In the genomic region with DNA sequence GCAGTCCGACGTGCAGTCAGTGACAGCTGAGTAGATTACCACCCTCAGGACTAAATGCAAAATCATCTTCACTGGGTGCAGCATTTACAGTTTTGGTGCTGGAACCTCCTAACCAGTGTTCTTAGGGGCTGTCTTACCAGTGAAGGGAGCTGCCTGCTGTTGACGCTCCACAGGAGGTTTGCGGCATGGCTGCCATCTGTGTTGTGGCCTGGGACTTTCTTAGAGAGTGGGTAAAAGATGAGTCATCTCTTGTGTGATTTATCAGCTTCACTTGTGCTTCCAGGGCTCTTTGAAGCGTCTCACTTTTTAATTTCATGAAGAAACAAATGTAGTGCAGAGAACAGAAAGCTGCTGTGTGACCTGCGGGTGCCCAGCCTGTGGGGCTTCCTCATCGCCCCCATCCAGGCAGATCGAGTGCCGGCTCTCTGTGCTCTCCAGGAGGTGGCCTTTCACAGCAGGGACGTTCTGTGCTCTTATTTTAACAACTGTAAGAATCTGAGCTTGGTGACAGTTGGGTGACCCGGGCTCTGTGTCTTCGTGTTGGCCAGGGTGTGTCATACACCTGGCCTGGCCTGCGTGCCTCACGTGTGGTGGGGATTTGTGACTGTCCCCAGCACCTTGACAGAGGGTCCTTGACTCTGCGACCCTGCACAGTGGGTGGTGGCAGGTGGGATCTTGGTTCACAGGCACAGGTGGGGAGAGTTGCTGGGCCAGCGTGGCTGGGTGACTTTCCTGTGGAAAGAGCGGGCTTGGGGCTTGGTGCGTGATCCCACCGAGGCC, we compare ENCODE assay signal across 8 cellular contexts. TPM values are rescaled to one million over a fixed set of nuclear protein-coding genes. Genes with fewer than 3 reads are reported as not detected.
DNase-seq lines count a peak whose midpoint lies in the region; ATAC-seq lines count a peak whose summit lies in the region.

No MANE protein-coding gene starts in this region.

- H3K4me3 ChIP-seq in Karpas-422 (ENCODE audit: low read length): no peak overlapping the region

- no peaks in the 10 kb centered on the region for H3K36me3 ChIP-seq in Karpas-422 (ENCODE audit: insufficient read depth, low read length)

- H3K27ac ChIP-seq in Karpas-422 (ENCODE audit: low read length): no peak overlapping the region

- H2AFZ ChIP-seq in Karpas-422 (ENCODE audit: low read length): no peak overlapping the region

- H3K79me2 ChIP-seq in Karpas-422 (ENCODE audit: low read length): peaks cover 11% of the 10 kb centered on the region

- H3K27me3 ChIP-seq in Karpas-422 (ENCODE audit: low read length): no peaks in the 10 kb centered on the region

- peaks cover 25% of the 10 kb centered on the region for H3K4me1 ChIP-seq in Karpas-422 (ENCODE audit: low read length)

- H3K9me3 ChIP-seq in Karpas-422 (ENCODE audit: low read length): no peaks in the 10 kb centered on the region

- H3K9ac ChIP-seq in Karpas-422 (ENCODE audit: low read length): no peak overlapping the region

- peak; percentile 80 for ATAC-seq in HG03342 (IDR thresholded peaks at IDR 0.05; ENCODE audit: unreplicated experiment)

- no peaks in the 10 kb centered on the region for H3K9me2 ChIP-seq in Karpas-422 (replicated peaks; ENCODE audit: insufficient read depth, low read length)

- no peak overlapping the region for H3K4me2 ChIP-seq in Karpas-422 (ENCODE audit: low read depth, low read length, poor library complexity, severe bottlenecking)

- DNase-seq in Ammon's horn (ENCODE audit: low spot score): peak; percentile 56
- peak; percentile 85 for DNase-seq in GM19238 (ENCODE audit: insufficient read length, low spot score)
- peak; percentile 82 for DNase-seq in SIG-M5 treated with dmso at 0.1 percent for 504 hours (lab: John Stamatoyannopoulos, UW; ENCODE audit: unreplicated experiment)
- DNase-seq in activated naive CD4-positive, alpha-beta T cell (lab: John Stamatoyannopoulos, UW): peak; percentile 40 to 77 (median 64)
- DNase-seq in iris pigment epithelial cell (ENCODE audit: low read depth): peak; percentile 81
- DNase-seq in stimulated activated CD8-positive, alpha-beta memory T cell treated with anti-CD3 and anti-CD28 coated beads, Interleukin-15, amount 100 ng/mL, for 1 hour (ENCODE audit: low read depth): peak; percentile 64
- DNase-seq in Karpas-422: no peak

- H4K20me1 ChIP-seq in Karpas-422 (ENCODE audit: insufficient read depth, low read depth, low read length): no peaks in the 10 kb centered on the region

RNA-seq across cellular contexts. Expression of gene ZNF750, which starts 24.3 kb away (rescaled TPM):
- total RNA-seq in Karpas-422 (2014; rRNA removed; shearing (Covaris generic); ENCODE audit: low replicate concordance): not detected in 2 replicates
